10 cellular contexts compared by ENCODE assay signal in the genomic region with DNA sequence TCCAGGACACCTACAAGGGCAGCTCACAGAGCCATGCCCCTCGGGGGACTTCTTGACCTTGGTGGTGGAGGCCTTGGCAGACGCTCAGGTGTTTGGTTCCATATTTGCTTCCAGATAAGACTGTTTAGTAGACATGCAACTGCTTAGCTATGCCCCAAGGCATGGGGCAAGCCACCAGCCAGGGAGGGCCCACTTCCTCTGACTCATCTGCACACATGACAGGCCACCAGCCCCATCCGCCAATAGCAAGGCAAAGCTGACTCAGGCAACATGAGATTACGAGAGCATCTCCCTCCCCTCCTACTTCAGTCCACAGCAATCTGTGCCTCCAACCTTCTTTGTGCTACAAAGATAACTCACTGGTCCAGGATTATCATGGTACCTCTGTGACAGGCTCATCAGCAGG. TPM values are rescaled to one million over a fixed set of nuclear protein-coding genes. Genes with fewer than 3 reads are reported as not detected.
DNase-seq lines count a peak whose midpoint lies in the region; ATAC-seq and TF ChIP-seq lines count a peak whose summit lies in the region.
"Had no signal": no experiment of that assay in that cellular context is flagged by ENCODE, and none has a peak within 500 bp of the region (broad histone marks: within the 10 kb centered on the region; RNA-seq: fewer than 3 reads in every experiment).

No MANE protein-coding gene starts in this region.

- H3K4me1 Mint-ChIP-seq in natural killer cell = peaks cover 16 to 17% of the 10 kb centered on the region in 2 donors
- H3K4me1 Mint-ChIP-seq in nephron progenitor cell = peaks cover 29% of the 10 kb centered on the region

- ATAC-seq in natural killer cell (peak in 2 of 3 donors; percentile 53 to 59), GM18907 (IDR thresholded peaks at IDR 0.05; ENCODE audit: unreplicated experiment) (no peak)

- TF ChIP-seq CTCF in natural killer cell (IDR thresholded peaks at IDR 0.05) (no peak), nephron progenitor cell (IDR thresholded peaks at IDR 0.05) (no peak), MM.1S (IDR thresholded peaks at IDR 0.05; ENCODE audit: low read length) (no peak)

- no peak overlapping the region for H3K9ac ChIP-seq in MM.1S (ENCODE audit: low read length)

- H3K9me3 ChIP-seq in MM.1S (replicated peaks; ENCODE audit: insufficient read depth, low read length) = no peaks in the 10 kb centered on the region

- H3K36me3 Mint-ChIP-seq in natural killer cell (no peaks in the 10 kb centered on the region), nephron progenitor cell (ENCODE audit: low read depth) (no peaks in the 10 kb centered on the region)

- H3K27ac ChIP-seq in MM.1S (ENCODE audit: low read length) = no peak overlapping the region

- DNase-seq in Daoy (ENCODE audit: low read depth) = peak; percentile 93
- DNase-seq in M059J (ENCODE audit: low read depth) = peak; percentile 98
- peak; percentile 86 for DNase-seq in amniotic epithelial cell (ENCODE audit: low read depth)
- DNase-seq in natural killer cell = no peak
- DNase-seq in iPS-NIHi11 (ENCODE audit: low spot score) = no peak
- DNase-seq in nephron progenitor cell = no peak
- DNase-seq in MM.1S = no peak

- H3F3A ChIP-seq in MM.1S (ENCODE audit: insufficient read depth, low read length) = no peaks in the 10 kb centered on the region

- no peaks in the 10 kb centered on the region for H3K79me2 ChIP-seq in MM.1S (ENCODE audit: low read length)

- no peaks in the 10 kb centered on the region for H3K27me3 ChIP-seq in MM.1S (replicated peaks; ENCODE audit: insufficient read depth, low read length)

- H3K27me3 Mint-ChIP-seq in natural killer cell (ENCODE audit: low read depth in 2 of 2) (no peaks in the 10 kb centered on the region), nephron progenitor cell (ENCODE audit: low read depth, poor library complexity) (peaks cover 12% of the 10 kb centered on the region)

- no peak overlapping the region for H3K4me3 Mint-ChIP-seq in natural killer cell
- no peak overlapping the region for H3K4me3 Mint-ChIP-seq in nephron progenitor cell
- H3K4me3 Mint-ChIP-seq: dendritic cell treated with granulocyte-macrophage colony-stimulating factor and Interleukin-4, amounts not matched to agents 40 ng/mL and 50 ng/mL, for 4 days had no signal

- H3K4me2 ChIP-seq in MM.1S (ENCODE audit: low read depth, low read length) = no peak overlapping the region

- intact Hi-C loops in natural killer cell (cut with micrococcal nuclease) = no loop called here

- no peaks in the 10 kb centered on the region for H3K9me2 ChIP-seq in MM.1S (replicated peaks; ENCODE audit: insufficient read depth, low read length)

- no peak overlapping the region for H3K27ac Mint-ChIP-seq in natural killer cell
- no peak overlapping the region for H3K27ac Mint-ChIP-seq in nephron progenitor cell
- H3K27ac Mint-ChIP-seq: dendritic cell treated with granulocyte-macrophage colony-stimulating factor and Interleukin-4, amounts not matched to agents 40 ng/mL and 50 ng/mL, for 4 days had no signal

- no peak overlapping the region for H3K4me3 ChIP-seq in MM.1S (ENCODE audit: low read length)

- H3K9me3 Mint-ChIP-seq in natural killer cell (no peaks in the 10 kb centered on the region), nephron progenitor cell (no peaks in the 10 kb centered on the region)
- H3K9me3 Mint-ChIP-seq: dendritic cell treated with granulocyte-macrophage colony-stimulating factor and Interleukin-4, amounts not matched to agents 40 ng/mL and 50 ng/mL, for 4 days had no signal

- 0 out of 2 replicates have a peak, but pooled peaks cover 5% of the 10 kb centered on the region for H3K4me1 ChIP-seq in MM.1S (ENCODE audit: low read length)

- no peaks in the 10 kb centered on the region for H3K36me3 ChIP-seq in MM.1S (replicated peaks; ENCODE audit: insufficient read depth, low read length)

- H4K20me1 ChIP-seq in MM.1S (ENCODE audit: insufficient read depth, low read length) = no peaks in the 10 kb centered on the region

- no peak overlapping the region for H2AFZ ChIP-seq in MM.1S (ENCODE audit: low read length)

RNA-seq across cellular contexts. Expression of a gene that starts 54.9 kb away (rescaled TPM):
- 28.8 and 32.8 TPM in 2 replicates for total RNA-seq in Daoy (2014; rRNA removed; shearing (Covaris generic))
- total RNA-seq in M059J (2014; rRNA removed; shearing (Covaris generic)) = 16.1 and 23.3 TPM in 2 replicates
- total RNA-seq in natural killer cell = 1 to 10 TPM in 1 of 3 donors, under 1 TPM in 2; 0.40 to 1.8 (median 0.63) TPM
- total RNA-seq: lung microvascular endothelial cell had no signal

Comparison
In these comparisons a context has a peak if more than half of its experiments do, and no peak if none do; other contexts are left out.
1. DNase-seq: peak in Daoy (single experiment), M059J (single experiment) and amniotic epithelial cell (single experiment); none in natural killer cell (single experiment), iPS-NIHi11 (single experiment), nephron progenitor cell (single experiment) and MM.1S (single experiment).